ENCODE assay signal across 36 cellular contexts in the genomic region with DNA sequence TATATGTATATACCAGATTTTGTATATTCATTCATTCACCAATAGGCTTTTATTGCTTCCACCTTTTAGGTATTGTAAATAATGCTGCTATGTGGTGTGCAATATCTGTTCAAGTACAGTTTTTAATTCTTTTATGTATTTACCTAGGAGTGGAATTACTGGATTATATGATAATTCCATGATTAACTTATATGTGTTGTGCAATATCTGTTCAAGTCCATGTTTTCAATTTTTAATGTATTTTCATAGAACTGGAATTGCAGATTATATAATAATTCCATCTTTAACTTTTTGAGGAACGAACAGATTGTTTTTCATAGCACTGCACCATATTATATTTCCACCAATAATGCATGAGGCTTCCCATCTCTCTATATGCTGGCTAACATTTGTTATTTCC. TPM values are rescaled to one million over a fixed set of nuclear protein-coding genes. Genes with fewer than 3 reads are reported as not detected.
"Had no signal": no experiment of that assay in that cellular context is flagged by ENCODE, and none has a peak within 500 bp of the region (broad histone marks: within the 10 kb centered on the region; RNA-seq: fewer than 3 reads in every experiment).

No MANE protein-coding gene starts in this region.

- H3K4me3 ChIP-seq: MG63 had no signal

- H3K27me3 ChIP-seq: MG63 had no signal

- DNase-seq: Karpas-422, Kasumi-1, MG63, MM.1S, MV-4-11, NCI-H1048, NCI-H1092, NCI-H1092 treated with DMSO at 0.1 percent for 48 hours, NCI-H1105, NCI-H1105 treated with DMSO at 0.1 percent for 48 hours, NCI-H1417, NCI-H1417 treated with DMSO at 0.1 percent for 48 hours, NCI-H1436, NCI-H1436 treated with DMSO at 0.1 percent for 48 hours, NCI-H146, NCI-H1694, NCI-H1694 treated with DMSO at 0.1 percent for 48 hours, NCI-H187, NCI-H187 treated with DMSO at 0.1 percent for 48 hours, NCI-H1930, NCI-H2029, NCI-H2029 treated with DMSO at 0.1 percent for 48 hours, NCI-H2081, NCI-H2081 treated with DMSO at 0.1 percent for 48 hours, NCI-H2107, NCI-H2171, NCI-H2171 treated with DMSO at 0.1 percent for 48 hours, NCI-H2227 treated with DMSO at 0.1 percent for 48 hours, NCI-H226, NCI-H345, NCI-H446, NCI-H446 treated with DMSO at 0.1 percent for 48 hours, NCI-H510A, NCI-H510A treated with DMSO at 0.1 percent for 48 hours had no signal

- H3K9me3 ChIP-seq: MG63 had no signal

- H3K36me3 ChIP-seq: MG63 had no signal

RNA-seq across cellular contexts. Expression of a gene that starts 50.6 kb away (rescaled TPM):
- total RNA-seq: LHCN-M2, MCF 10A had no signal
